ENCODE assay signal across 7 cellular contexts in the genomic region with DNA sequence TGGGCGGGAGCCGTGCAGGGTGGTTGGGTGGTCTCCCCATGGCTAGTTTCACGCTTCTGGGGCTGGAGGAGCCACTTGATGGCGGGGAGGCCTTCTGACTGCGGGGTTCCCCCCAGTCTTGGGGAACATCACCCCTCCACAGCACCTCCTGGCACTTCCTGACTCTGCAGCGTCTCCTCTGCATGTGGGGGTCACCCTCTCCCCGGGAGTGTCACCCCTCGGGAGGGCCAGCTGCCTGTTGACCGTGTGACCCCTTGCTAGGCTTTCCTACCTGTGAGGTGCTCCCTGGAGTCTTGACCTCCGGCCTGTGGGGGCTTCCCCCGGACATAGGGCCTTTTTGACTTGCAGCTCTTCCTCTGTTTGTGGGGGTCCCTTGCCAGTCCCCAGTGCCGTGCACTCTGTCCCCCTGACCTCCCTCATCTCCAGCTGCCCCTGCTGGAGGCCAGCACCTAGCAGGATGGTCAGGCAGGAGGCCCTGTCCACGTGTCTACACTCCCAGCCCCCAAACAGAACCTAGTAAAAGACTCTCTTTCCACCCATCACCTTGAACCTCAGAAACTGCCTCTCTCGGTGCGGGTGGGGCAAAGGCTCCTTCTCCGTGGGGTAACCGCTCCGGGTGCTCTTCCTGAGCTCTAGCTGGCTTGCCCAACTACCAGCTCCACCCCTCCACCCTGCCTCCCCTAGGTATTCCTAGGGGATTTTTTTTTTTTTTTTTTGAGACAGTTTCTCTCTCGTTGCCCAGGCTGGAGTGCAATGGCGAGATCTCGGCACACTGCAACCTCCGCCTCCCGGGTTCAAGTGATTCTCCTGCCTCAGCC. TPM values are rescaled to one million over a fixed set of nuclear protein-coding genes. Genes with fewer than 3 reads are reported as not detected.
DNase-seq lines count a peak whose midpoint lies in the region; ATAC-seq lines count a peak whose summit lies in the region.

No MANE protein-coding gene starts in this region.

- DNase-seq in natural killer cell treated with Interleukin-12 subunit alpha and Interleukin-12 subunit beta and Interleukin-15 and Interleukin-18, amount 100 ng/mL, for 72 hours (ENCODE audit: low spot score) = no peak
- no peak for DNase-seq in NCI-H2029 treated with DMSO at 0.1 percent for 48 hours (lab: John Stamatoyannopoulos, UW)
- DNase-seq in KG1 (lab: John Stamatoyannopoulos, UW) = no peak

- no peaks in the 10 kb centered on the region for H3K36me3 Mint-ChIP-seq in IgD-negative memory B cell
- H3K36me3 Mint-ChIP-seq in dendritic cell treated with granulocyte-macrophage colony-stimulating factor and Interleukin-4, amounts not matched to agents 40 ng/mL and 50 ng/mL, for 4 days (ENCODE audit: low read depth) = no peaks in the 10 kb centered on the region
- H3K36me3 Mint-ChIP-seq in natural killer cell treated with Interleukin-12 subunit alpha and Interleukin-12 subunit beta and Interleukin-15 and Interleukin-18, amount 100 ng/mL, for 72 hours = no peaks in the 10 kb centered on the region

- peaks cover 8 to 10% (median 10%) of the 10 kb centered on the region in 3 donors for H3K4me1 Mint-ChIP-seq in IgD-negative memory B cell
- peaks cover 27% of the 10 kb centered on the region for H3K4me1 Mint-ChIP-seq in dendritic cell treated with granulocyte-macrophage colony-stimulating factor and Interleukin-4, amounts not matched to agents 40 ng/mL and 50 ng/mL, for 4 days (ENCODE audit: low read depth)
- H3K4me1 Mint-ChIP-seq in natural killer cell treated with Interleukin-12 subunit alpha and Interleukin-12 subunit beta and Interleukin-15 and Interleukin-18, amount 100 ng/mL, for 72 hours (ENCODE audit: low read depth in 2 of 2) = peaks cover 13 to 20% of the 10 kb centered on the region in 2 donors

- H3K4me3 Mint-ChIP-seq in IgD-negative memory B cell = peak overlapping the region; percentile 72 to 94 (median 82)
- H3K4me3 Mint-ChIP-seq in dendritic cell treated with granulocyte-macrophage colony-stimulating factor and Interleukin-4, amounts not matched to agents 40 ng/mL and 50 ng/mL, for 4 days = peak overlapping the region; percentile 82
- peak overlapping the region; percentile 81 for H3K4me3 Mint-ChIP-seq in natural killer cell treated with Interleukin-12 subunit alpha and Interleukin-12 subunit beta and Interleukin-15 and Interleukin-18, amount 100 ng/mL, for 72 hours

- peak overlapping the region in 2 of 3 donors; percentile 77 to 78 for H3K27ac Mint-ChIP-seq in IgD-negative memory B cell
- H3K27ac Mint-ChIP-seq in dendritic cell treated with granulocyte-macrophage colony-stimulating factor and Interleukin-4, amounts not matched to agents 40 ng/mL and 50 ng/mL, for 4 days = peak overlapping the region; percentile 50
- peak overlapping the region in 1 of 2 donors; percentile 26 for H3K27ac Mint-ChIP-seq in natural killer cell treated with Interleukin-12 subunit alpha and Interleukin-12 subunit beta and Interleukin-15 and Interleukin-18, amount 100 ng/mL, for 72 hours

- peaks cover 3% of the 10 kb centered on the region for H3K27me3 Mint-ChIP-seq in IgD-negative memory B cell
- H3K27me3 Mint-ChIP-seq in dendritic cell treated with granulocyte-macrophage colony-stimulating factor and Interleukin-4, amounts not matched to agents 40 ng/mL and 50 ng/mL, for 4 days = peaks cover 32% of the 10 kb centered on the region
- H3K27me3 Mint-ChIP-seq in natural killer cell treated with Interleukin-12 subunit alpha and Interleukin-12 subunit beta and Interleukin-15 and Interleukin-18, amount 100 ng/mL, for 72 hours = peaks cover 6 to 7% of the 10 kb centered on the region in 2 donors

- intact Hi-C loops in dendritic cell treated with granulocyte-macrophage colony-stimulating factor and Interleukin-4, amounts not matched to agents 40 ng/mL and 50 ng/mL, for 4 days (cut with micrococcal nuclease) = loop anchor here (1.0 to 5.0 kb wide), 2 partner anchors 17 to 69 kb away; no protein-coding TSS in a partner anchor

- H3K9me3 Mint-ChIP-seq in IgD-negative memory B cell = no peaks in the 10 kb centered on the region
- no peaks in the 10 kb centered on the region for H3K9me3 Mint-ChIP-seq in dendritic cell treated with granulocyte-macrophage colony-stimulating factor and Interleukin-4, amounts not matched to agents 40 ng/mL and 50 ng/mL, for 4 days
- no peaks in the 10 kb centered on the region for H3K9me3 Mint-ChIP-seq in natural killer cell treated with Interleukin-12 subunit alpha and Interleukin-12 subunit beta and Interleukin-15 and Interleukin-18, amount 100 ng/mL, for 72 hours

- ATAC-seq in GM19328 (IDR thresholded peaks at IDR 0.05; ENCODE audit: unreplicated experiment) (peak; percentile 6), HG02610 (IDR thresholded peaks at IDR 0.05; ENCODE audit: unreplicated experiment) (no peak)
- no peak for ATAC-seq in natural killer cell treated with Interleukin-12 subunit alpha and Interleukin-12 subunit beta and Interleukin-15 and Interleukin-18, amount 100 ng/mL, for 72 hours

RNA-seq across cellular contexts. Expression of gene AACS, which starts 0.7 kb away (rescaled TPM):
- polyA plus RNA-seq in IgD-negative memory B cell = 4.2 TPM
- 10 to 100 TPM; 36.7 to 54.6 TPM for total RNA-seq in natural killer cell treated with Interleukin-12 subunit alpha and Interleukin-12 subunit beta and Interleukin-15 and Interleukin-18, amount 100 ng/mL, for 72 hours
